ENCODE assay signal across 28 cellular contexts in the genomic region with DNA sequence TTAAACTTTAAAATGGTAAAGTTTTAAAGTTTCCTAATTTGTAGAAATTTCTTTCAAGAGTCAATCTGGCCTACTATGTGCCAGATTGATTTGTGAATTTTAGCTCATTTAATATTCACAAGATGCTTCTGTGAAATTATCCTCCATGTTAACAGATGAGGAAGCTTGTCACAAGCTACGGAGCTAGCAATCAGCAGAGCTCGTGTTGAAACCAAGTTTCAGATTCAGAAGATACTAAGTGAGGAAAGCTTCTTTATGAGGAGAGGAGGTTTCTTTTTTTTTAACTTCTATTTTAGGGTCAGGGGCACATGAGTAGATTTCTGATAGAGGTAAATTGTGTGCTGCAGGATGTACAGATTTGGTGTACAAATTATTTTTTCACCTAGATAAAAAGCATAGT.
"Had no signal": no experiment of that assay in that cellular context is flagged by ENCODE, and none has a peak within 500 bp of the region (broad histone marks: within the 10 kb centered on the region; RNA-seq: fewer than 3 reads in every experiment).

No MANE protein-coding gene starts in this region.

- H3K27ac Mint-ChIP-seq: dendritic cell treated with granulocyte-macrophage colony-stimulating factor and Interleukin-4, amounts not matched to agents 40 ng/mL and 50 ng/mL, for 4 days; effector memory CD8-positive, alpha-beta T cell; endodermal cell had no signal

- DNase-seq: colonic mucosa; cortex of kidney; dermis blood vessel endothelial cell; dorsolateral prefrontal cortex; effector CD4-positive, alpha-beta T cell; effector CD8-positive, alpha-beta T cell; effector memory CD4-positive, alpha-beta T cell; effector memory CD8-positive, alpha-beta T cell; endodermal cell; erythroblast; esophagus squamous epithelium; foreskin fibroblast; foreskin keratinocyte; foreskin melanocyte; gastrocnemius medialis; glutamatergic neuron; head of caudate nucleus; heart left ventricle; heart right ventricle had no signal

- FAIRE-seq: colon, endometrium, frontal cortex had no signal

- H3K36me3 ChIP-seq: colonic mucosa, esophagus muscularis mucosa, esophagus squamous epithelium, gastrocnemius medialis, gastroesophageal sphincter, heart left ventricle, heart right ventricle had no signal

- H3K9me3 Mint-ChIP-seq: dendritic cell treated with granulocyte-macrophage colony-stimulating factor and Interleukin-4, amounts not matched to agents 40 ng/mL and 50 ng/mL, for 4 days; effector memory CD8-positive, alpha-beta T cell had no signal

- H3K9me3 ChIP-seq: colonic mucosa, esophagus muscularis mucosa, esophagus squamous epithelium, gastrocnemius medialis, gastroesophageal sphincter, heart left ventricle, heart right ventricle had no signal

- H3K4me3 ChIP-seq: colonic mucosa, coronary artery, dorsolateral prefrontal cortex, esophagus muscularis mucosa, esophagus squamous epithelium, gastrocnemius medialis, gastroesophageal sphincter, heart left ventricle, heart right ventricle had no signal

- H3K4me1 Mint-ChIP-seq: endodermal cell had no signal

- H3K4me3 Mint-ChIP-seq: dendritic cell treated with granulocyte-macrophage colony-stimulating factor and Interleukin-4, amounts not matched to agents 40 ng/mL and 50 ng/mL, for 4 days; effector memory CD8-positive, alpha-beta T cell; endodermal cell had no signal

- H3K27me3 Mint-ChIP-seq: dendritic cell treated with granulocyte-macrophage colony-stimulating factor and Interleukin-4, amounts not matched to agents 40 ng/mL and 50 ng/mL, for 4 days had no signal

- H3K27ac ChIP-seq: colonic mucosa, coronary artery, dorsolateral prefrontal cortex, epithelial cell of prostate, esophagus muscularis mucosa, esophagus squamous epithelium, foreskin keratinocyte, gastrocnemius medialis, gastroesophageal sphincter, heart left ventricle, heart right ventricle had no signal

- H3K27me3 ChIP-seq: colonic mucosa, foreskin keratinocyte, gastrocnemius medialis had no signal

- H3K4me1 ChIP-seq: colonic mucosa, esophagus muscularis mucosa, esophagus squamous epithelium, foreskin keratinocyte, gastrocnemius medialis, gastroesophageal sphincter, heart left ventricle, heart right ventricle had no signal

- ATAC-seq: effector memory CD8-positive, alpha-beta T cell; esophagus mucosa; foreskin keratinocyte; gastrocnemius medialis; gastroesophageal sphincter; heart left ventricle; heart right ventricle had no signal
